Comparison of ENCODE assay signal across 35 cellular contexts in genomic region chr1:12644237-12644636, GRCh38. TPM values are rescaled to one million over a fixed set of nuclear protein-coding genes. Genes with fewer than 3 reads are reported as not detected.
"Had no signal": no experiment of that assay in that cellular context is flagged by ENCODE, and none has a peak within 500 bp of the region (broad histone marks: within the 10 kb centered on the region; RNA-seq: fewer than 3 reads in every experiment).

No MANE protein-coding gene starts in this region.

- H3K36me3 ChIP-seq: neutrophil, pancreas, right lobe of liver, sigmoid colon, stomach, thoracic aorta, thyroid gland, tibial nerve, upper lobe of right lung, uterus had no signal

- H3K27me3 ChIP-seq: neutrophil, pancreas, right lobe of liver, sigmoid colon, stomach, thyroid gland, tibial nerve, upper lobe of right lung, uterus had no signal

- H3K9me3 ChIP-seq: pancreas, thyroid gland had no signal

- H3K4me3 Mint-ChIP-seq: naive thymus-derived CD8-positive, alpha-beta T cell; natural killer cell treated with Interleukin-12 subunit alpha and Interleukin-12 subunit beta and Interleukin-15 and Interleukin-18, amount 100 ng/mL, for 72 hours; nephron progenitor cell; neural crest cell; stimulated activated effector memory CD8-positive, alpha-beta T cell treated with anti-CD3 and anti-CD28 coated beads, Interleukin-12 subunit alpha, Interleukin-12 subunit beta, amount 100 ng/mL, for 72 hours; stimulated activated naive B cell treated with anti-CD40 and anti-IgM and Interleukin-4, amounts not matched to agents 10 μg/mL and 1 μg/mL and 100 μg/mL, for 72 hours; stimulated activated naive CD8-positive, alpha-beta T cell treated with anti-CD3 and anti-CD28 coated beads, Interleukin-15, Interleukin-2, amounts not matched to agents 100 ng/mL and 50 ng/mL, for 24 hours; type B pancreatic cell had no signal

- DNase-seq: naive thymus-derived CD8-positive, alpha-beta T cell; nephron progenitor cell; nucleus accumbens; pancreas; posterior cingulate gyrus; right cardiac atrium; right lobe of liver; sigmoid colon; small intestine; stimulated activated CD4-positive, alpha-beta T cell treated with anti-CD3 and anti-CD28 coated beads, Interleukin-15, amount 100 ng/mL, for 24 hours; stimulated activated CD4-positive, alpha-beta T cell treated with anti-CD3 and anti-CD28 coated beads, Interleukin-2, amount 100 ng/mL, for 24 hours; stimulated activated CD4-positive, alpha-beta T cell treated with anti-CD3 and anti-CD28 coated beads, Interleukin-2, amount 100 ng/mL, for 48 hours; stimulated activated CD4-positive, alpha-beta T cell treated with anti-CD3 and anti-CD28 coated beads, Interleukin-4, amount 100 ng/mL, for 24 hours; stimulated activated naive B cell treated with anti-CD40 and anti-IgM and Interleukin-4, amounts not matched to agents 10 μg/mL and 1 μg/mL and 100 μg/mL, for 72 hours; stimulated activated naive CD4-positive, alpha-beta T cell treated with Interleukin-2 at 50 U/mL for 16 hours; stomach; thyroid gland; upper lobe of right lung; uterus had no signal

- ATAC-seq: naive thymus-derived CD8-positive, alpha-beta T cell; pancreas; psoas muscle; right cardiac atrium; stimulated activated effector memory CD8-positive, alpha-beta T cell treated with anti-CD3 and anti-CD28 coated beads, Interleukin-12 subunit alpha, Interleukin-12 subunit beta, amount 100 ng/mL, for 72 hours; stimulated activated naive B cell treated with anti-CD40 and anti-IgM and Interleukin-4, amounts not matched to agents 10 μg/mL and 1 μg/mL and 100 μg/mL, for 72 hours; upper lobe of right lung had no signal

- H3K4me1 ChIP-seq: pancreas, psoas muscle, right lobe of liver, sigmoid colon, stomach, thyroid gland, tibial nerve, upper lobe of right lung, uterus had no signal

- H3K4me1 Mint-ChIP-seq: naive thymus-derived CD8-positive, alpha-beta T cell; nephron progenitor cell; neural crest cell; stimulated activated naive B cell treated with anti-CD40 and anti-IgM and Interleukin-4, amounts not matched to agents 10 μg/mL and 1 μg/mL and 100 μg/mL, for 72 hours had no signal

- H3K27ac Mint-ChIP-seq: naive thymus-derived CD8-positive, alpha-beta T cell; natural killer cell treated with Interleukin-12 subunit alpha and Interleukin-12 subunit beta and Interleukin-15 and Interleukin-18, amount 100 ng/mL, for 72 hours; nephron progenitor cell; progenitor cell of endocrine pancreas; stimulated activated effector memory CD8-positive, alpha-beta T cell treated with anti-CD3 and anti-CD28 coated beads, Interleukin-12 subunit alpha, Interleukin-12 subunit beta, amount 100 ng/mL, for 72 hours; stimulated activated naive B cell treated with anti-CD40 and anti-IgM and Interleukin-4, amounts not matched to agents 10 μg/mL and 1 μg/mL and 100 μg/mL, for 72 hours; stimulated activated naive CD8-positive, alpha-beta T cell treated with anti-CD3 and anti-CD28 coated beads, Interleukin-15, Interleukin-2, amounts not matched to agents 100 ng/mL and 50 ng/mL, for 24 hours; type B pancreatic cell had no signal

- H3K27ac ChIP-seq: neutrophil, pancreas, psoas muscle, right lobe of liver, sigmoid colon, stomach, thoracic aorta, thyroid gland, tibial nerve, upper lobe of right lung, uterus had no signal

- H3K36me3 Mint-ChIP-seq: stimulated activated effector memory CD8-positive, alpha-beta T cell treated with anti-CD3 and anti-CD28 coated beads, Interleukin-12 subunit alpha, Interleukin-12 subunit beta, amount 100 ng/mL, for 72 hours; type B pancreatic cell had no signal

- H3K27me3 Mint-ChIP-seq: progenitor cell of endocrine pancreas had no signal

- H3K4me3 ChIP-seq: pancreas, psoas muscle, right lobe of liver, sigmoid colon, stomach, thoracic aorta, thyroid gland, tibial nerve, upper lobe of right lung, uterus had no signal

RNA-seq across cellular contexts. Expression of gene AADACL4, which starts 0.4 kb away (rescaled TPM):
- total RNA-seq: naive thymus-derived CD8-positive, alpha-beta T cell; natural killer cell treated with Interleukin-12 subunit alpha and Interleukin-12 subunit beta and Interleukin-15 and Interleukin-18, amount 100 ng/mL, for 72 hours; neural crest cell; osteocyte; pancreas; psoas muscle; renal cortical epithelial cell; right cardiac atrium; right lobe of liver; sigmoid colon; skeletal muscle tissue; stomach; subcutaneous adipose tissue; temporal lobe; thoracic aorta; thyroid gland; tibial nerve; upper lobe of right lung had no signal
- polyA plus RNA-seq: naive thymus-derived CD8-positive, alpha-beta T cell; pancreas; psoas muscle; right cardiac atrium; small intestine; stomach; urinary bladder had no signal
